In the genomic region with DNA sequence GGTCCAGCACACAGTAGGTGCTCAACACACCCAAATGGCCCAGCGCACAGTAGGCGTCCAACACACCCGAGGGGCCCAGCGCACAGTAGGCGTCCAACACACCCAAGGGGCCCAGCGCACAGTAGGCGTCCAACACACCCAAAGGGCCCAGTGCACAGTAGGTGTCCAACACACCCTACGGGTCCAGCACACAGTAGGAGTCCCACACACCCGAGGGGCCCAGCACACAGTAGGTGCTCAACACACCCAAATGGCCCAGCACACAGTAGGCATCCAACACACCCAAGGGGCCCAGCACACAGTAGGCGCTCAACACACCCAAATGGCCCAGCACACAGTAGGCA, we compare ENCODE assay signal across 17 cellular contexts.
"Had no signal": no experiment of that assay in that cellular context is flagged by ENCODE, and none has a peak within 500 bp of the region (broad histone marks: within the 10 kb centered on the region; RNA-seq: fewer than 3 reads in every experiment).

No MANE protein-coding gene starts in this region.

- H3K4me3 ChIP-seq: left lung, ovary, thyroid gland had no signal

- DNase-seq: activated CD4-positive, alpha-beta memory T cell treated with anti-CD3 and anti-CD28 coated beads for 36 hours; activated CD4-positive, alpha-beta T cell treated with anti-CD3 and anti-CD28 coated beads for 1 hour; activated naive CD4-positive, alpha-beta T cell treated with anti-CD3 and anti-CD28 coated beads for 36 hours; activated naive CD8-positive, alpha-beta T cell treated with anti-CD3 and anti-CD28 coated beads, Interleukin-2, amount 50 U/mL, for 24 hours; activated T-cell treated with anti-CD3 and anti-CD28 coated beads, Interleukin-2, amount 50 U/mL, for 1 hour; anterior cingulate cortex; brain microvascular endothelial cell; cortex of kidney; foreskin melanocyte; hypothalamus; stimulated activated naive CD4-positive, alpha-beta T cell; WERI-Rb-1 had no signal

- H3K4me1 ChIP-seq: thyroid gland had no signal

- H3K9me3 ChIP-seq: left lung, ovary, thyroid gland had no signal

- FAIRE-seq: endometrium, keratinocyte had no signal

- H3K27me3 ChIP-seq: ovary, thyroid gland had no signal

- H3K36me3 ChIP-seq: brain microvascular endothelial cell, left lung, ovary, thyroid gland, WERI-Rb-1 had no signal

- ATAC-seq: activated naive CD8-positive, alpha-beta T cell treated with anti-CD3 and anti-CD28 coated beads, Interleukin-2, amount 50 U/mL, for 24 hours; left lung had no signal

- H3K27ac ChIP-seq: brain microvascular endothelial cell, left lung, ovary, thyroid gland, WERI-Rb-1 had no signal
